In genomic region chr12:121296618-121297476, GRCh38 we compare ENCODE assay signal across 1 cellular context.
TF ChIP-seq lines count a peak whose summit lies in the region.

TSS of gene CAMKK2 (minus strand) at chr12:121296709. CDS start at chr12:121274526, 22,183 bp downstream.

TF ChIP-seq in K562, 482 proteins besides CTCF, POLR2A, EP300 and RAD21 (continued from another document and continues in another):
- TF ChIP-seq E2F8 (IDR thresholded peaks at IDR 0.05; ENCODE audit: low read depth, partially characterized antibody) (peak; percentile 65), FOXP1 (CRISPR knock-in tag; IDR thresholded peaks at IDR 0.05) (0 out of 2 replicates have a peak, but pooled peaks have one; percentile 49), MCM7 (IDR thresholded peaks at IDR 0.05) (no peak), ZNF830 (CRISPR knock-in tag; IDR thresholded peaks at IDR 0.05) (0 out of 2 replicates have a peak, but pooled peaks have one; percentile 46), ZNF165 (CRISPR knock-in tag; IDR thresholded peaks at IDR 0.05; ENCODE audit: borderline replicate concordance) (no peak), CREB1 (IDR thresholded peaks at IDR 0.05) (no peak), CREB1 (CRISPR knock-in tag; IDR thresholded peaks at IDR 0.05) (no peak), RBM15 (IDR thresholded peaks at IDR 0.05; ENCODE audit: insufficient read depth, low read length) (no peak), SP1 (CRISPR knock-in tag; IDR thresholded peaks at IDR 0.05) (peak; percentile 39; the same call in 1 of the 2 replicates), EWSR1 (IDR thresholded peaks at IDR 0.05; ENCODE audit: borderline replicate concordance, low read depth, partially characterized antibody) (no peak), OTX1 (CRISPR knock-in tag; IDR thresholded peaks at IDR 0.05) (no peak; the same call in 1 of the 2 replicates), PTBP1 (IDR thresholded peaks at IDR 0.05; ENCODE audit: low read depth, low read length) (no peak), PREB (CRISPR knock-in tag; IDR thresholded peaks at IDR 0.05) (no peak), JUN (IDR thresholded peaks at IDR 0.05; ENCODE audit: borderline replicate concordance, low read depth, low read length) (no peak), JUN (CRISPR knock-in tag; IDR thresholded peaks at IDR 0.05; ENCODE audit: borderline replicate concordance) (no peak), ZBTB8A (IDR thresholded peaks at IDR 0.05; ENCODE audit: partially characterized antibody) (no peak), BCOR (IDR thresholded peaks at IDR 0.05) (no peak; the same call in 1 of the 2 replicates), BHLHE40 (IDR thresholded peaks at IDR 0.05; ENCODE audit: low read length) (no peak), CCNT2 (IDR thresholded peaks at IDR 0.05; ENCODE audit: borderline replicate concordance, extremely low read depth, insufficient read length, low read depth, low read length) (peak; percentile 74), HOMEZ (CRISPR knock-in tag; IDR thresholded peaks at IDR 0.05) (no peak), NELFE (IDR thresholded peaks at IDR 0.05; ENCODE audit: insufficient read depth, insufficient read length) (no peak), E2F5 (CRISPR knock-in tag; IDR thresholded peaks at IDR 0.05) (0 out of 2 replicates have a peak, but pooled peaks have one; percentile 50), ZNF76 (CRISPR knock-in tag; IDR thresholded peaks at IDR 0.05; ENCODE audit: borderline replicate concordance) (no peak), XRCC5 (IDR thresholded peaks at IDR 0.05; ENCODE audit: low read depth, low read length) (no peak), FOS (IDR thresholded peaks at IDR 0.05; ENCODE audit: extremely low read depth, insufficient read length) (no peak), HIVEP1 (CRISPR knock-in tag; IDR thresholded peaks at IDR 0.05) (no peak), GATAD2B (IDR thresholded peaks at IDR 0.05; ENCODE audit: borderline replicate concordance) (no peak), POLR2AphosphoS5 (IDR thresholded peaks at IDR 0.05; ENCODE audit: control insufficient read depth, insufficient read depth, low read depth, low read length) (peak; percentile 61; the same call in 1 of the 2 replicates), ARID2 (IDR thresholded peaks at IDR 0.05) (no peak), NCOA4 (IDR thresholded peaks at IDR 0.05; ENCODE audit: partially characterized antibody) (no peak), ATF2 (CRISPR knock-in tag; IDR thresholded peaks at IDR 0.05) (no peak), YY1 (IDR thresholded peaks at IDR 0.05; ENCODE audit: borderline replicate concordance in 1 of 3, control insufficient read depth in 1 of 3, extremely low read depth in 1 of 3, insufficient read depth in 3 of 3, insufficient read length in 1 of 3, insufficient replicate concordance in 2 of 3, low read depth in 1 of 3, low read length in 2 of 3) (peak in 2 of 3 experiments; percentile 6 to 38), E2F4 (CRISPR knock-in tag; IDR thresholded peaks at IDR 0.05; ENCODE audit: low read depth) (no peak), TFAP4 (CRISPR knock-in tag; IDR thresholded peaks at IDR 0.05; ENCODE audit: borderline replicate concordance) (no peak), ZNF134 (CRISPR knock-in tag; conservative IDR thresholded peaks at IDR 0.05) (no peak), ZHX1 (conservative IDR thresholded peaks at IDR 0.05; ENCODE audit: low read length) (no peak), NBN (IDR thresholded peaks at IDR 0.05; ENCODE audit: low read depth) (peak; percentile 36; the same call in 1 of the 2 replicates), ERF (CRISPR knock-in tag; IDR thresholded peaks at IDR 0.05) (no peak), GTF2F1 (IDR thresholded peaks at IDR 0.05; ENCODE audit: low read depth, low read length) (no peak), SRSF7 (optimal IDR thresholded peaks at IDR 0.05; ENCODE audit: low read depth, low read length) (no peak), BRD4 (IDR thresholded peaks at IDR 0.05) (no peak), HDAC8 (tag; IDR thresholded peaks at IDR 0.05) (no peak), ZEB2 (IDR thresholded peaks at IDR 0.05) (peak; percentile 71; the same call in 1 of the 2 replicates), CHD4 (IDR thresholded peaks at IDR 0.05; ENCODE audit: insufficient read depth, insufficient replicate concordance, low read depth, low read length, poor library complexity, severe bottlenecking) (no peak), RERE (CRISPR knock-in tag; IDR thresholded peaks at IDR 0.05; ENCODE audit: borderline replicate concordance) (no peak), ESRRA (IDR thresholded peaks at IDR 0.05; ENCODE audit: borderline replicate concordance, low read depth) (0 out of 2 replicates have a peak, but pooled peaks have one; percentile 19), GATAD2A (IDR thresholded peaks at IDR 0.05) (0 out of 2 replicates have a peak, but pooled peaks have one; percentile 40), PML (IDR thresholded peaks at IDR 0.05; ENCODE audit: low read length) (no peak; the same call in 1 of the 2 replicates)
